Comparison of ENCODE assay signal across 1 cellular context in genomic region chr3:112919541-112919940, GRCh38. TPM values are rescaled to one million over a fixed set of nuclear protein-coding genes. Genes with fewer than 3 reads are reported as not detected.
"Had no signal": no experiment of that assay in that cellular context is flagged by ENCODE, and none has a peak within 500 bp of the region (broad histone marks: within the 10 kb centered on the region; RNA-seq: fewer than 3 reads in every experiment).

No MANE protein-coding gene starts in this region.

RNA-seq across cellular contexts. Expression of gene CD200R1, which starts 55.4 kb away (rescaled TPM):
- total RNA-seq: SJSA1 had no signal
